In the genomic region with DNA sequence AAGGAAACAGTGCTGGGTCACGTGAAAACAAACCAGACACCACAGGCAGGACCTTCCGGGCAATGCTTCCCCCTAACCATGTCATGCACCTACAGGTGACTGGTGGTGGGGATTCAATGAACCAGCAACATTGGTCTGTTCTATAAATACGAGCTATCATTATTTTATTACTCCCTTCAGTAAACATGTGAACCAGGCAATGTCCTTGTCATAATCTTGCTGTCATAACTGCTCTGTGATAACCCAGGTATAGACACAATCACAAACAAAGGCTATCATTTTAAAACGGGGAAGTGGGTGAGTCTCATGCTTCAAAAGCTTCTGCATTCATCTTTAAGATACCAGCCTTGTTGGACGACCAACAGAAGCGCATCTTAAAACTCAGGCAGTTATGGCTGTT, we compare ENCODE assay signal across 28 cellular contexts.
"Had no signal": no experiment of that assay in that cellular context is flagged by ENCODE, and none has a peak within 500 bp of the region (broad histone marks: within the 10 kb centered on the region; RNA-seq: fewer than 3 reads in every experiment).

No MANE protein-coding gene starts in this region.

- H3K27ac Mint-ChIP-seq: activated B cell treated with CpG ODN at 0.5 μM for 24 hours; activated CD8-positive, alpha-beta T cell treated with anti-CD3 and anti-CD28 coated beads for 36 hours; activated naive CD8-positive, alpha-beta T cell; activated T-helper 2 cell treated with anti-CD3 and anti-CD28 coated beads, Interferon-gamma antibody, Interleukin-2, Interleukin-4, amounts not matched to agents 10 μg/mL and 5 μg/mL and 100 μg/mL, durations not matched to agents 14 hours and 24 hours and 36 hours; progenitor cell of endocrine pancreas; stimulated activated memory B cell treated with anti-CD40 and anti-IgM and Interleukin-4, amounts not matched to agents 10 μg/mL and 1 μg/mL and 100 μg/mL, for 72 hours; stimulated activated naive CD8-positive, alpha-beta T cell treated with anti-CD3 and anti-CD28 coated beads, Interleukin-15, amount 100 ng/mL, for 72 hours had no signal

- H3K4me1 Mint-ChIP-seq: activated B cell treated with CpG ODN at 0.5 μM for 24 hours; stimulated activated naive CD8-positive, alpha-beta T cell treated with anti-CD3 and anti-CD28 coated beads, Interleukin-15, amount 100 ng/mL, for 72 hours had no signal

- H3K27me3 ChIP-seq: body of pancreas, cardiac muscle cell, neutrophil, ovary, right lobe of liver, thyroid gland, upper lobe of left lung, vagina had no signal

- H3K4me1 ChIP-seq: left ventricle myocardium inferior, upper lobe of left lung had no signal

- DNase-seq: activated B cell treated with CpG ODN at 0.5 μM for 24 hours; activated CD4-positive, alpha-beta T cell treated with anti-CD3 and anti-CD28 coated beads, Interleukin-2, amount 50 U/mL, for 1 hour; activated CD8-positive, alpha-beta T cell treated with anti-CD3 and anti-CD28 coated beads for 36 hours; activated T-cell treated with anti-CD3 and anti-CD28 coated beads, Interleukin-2, amount 50 U/mL, for 4 hours; anterior cingulate cortex; body of pancreas; cortex of kidney; foreskin melanocyte; heart right ventricle; left ventricle myocardium inferior; naive B cell; nephron progenitor cell; ovary; right lobe of liver; stimulated activated CD4-positive, alpha-beta T cell treated with anti-CD3 and anti-CD28 coated beads, Interleukin-4, amount 100 ng/mL, for 4 hours; stimulated activated CD8-positive, alpha-beta memory T cell treated with anti-CD3 and anti-CD28 coated beads, Interleukin-4, amount 100 ng/mL, for 48 hours; stimulated activated naive CD8-positive, alpha-beta T cell treated with anti-CD3 and anti-CD28 coated beads, Interleukin-15, amount 100 ng/mL, for 72 hours; substantia nigra; thyroid gland; upper lobe of left lung had no signal

- H3K4me3 Mint-ChIP-seq: activated B cell treated with CpG ODN at 0.5 μM for 24 hours; activated CD8-positive, alpha-beta T cell treated with anti-CD3 and anti-CD28 coated beads for 36 hours; activated naive CD8-positive, alpha-beta T cell; activated T-cell treated with anti-CD3 and anti-CD28 coated beads, Interleukin-2, amount 50 U/mL, for 4 hours; naive B cell; nephron progenitor cell; stimulated activated memory B cell treated with anti-CD40 and anti-IgM and Interleukin-4, amounts not matched to agents 10 μg/mL and 1 μg/mL and 100 μg/mL, for 72 hours; stimulated activated naive CD8-positive, alpha-beta T cell treated with anti-CD3 and anti-CD28 coated beads, Interleukin-15, amount 100 ng/mL, for 72 hours had no signal

- H3K27ac ChIP-seq: body of pancreas, cardiac muscle cell, heart right ventricle, left ventricle myocardium inferior, neutrophil, ovary, right lobe of liver, thyroid gland, upper lobe of left lung had no signal

- H3K36me3 ChIP-seq: cardiac muscle cell, left ventricle myocardium inferior, ovary, right lobe of liver, thyroid gland had no signal

- H3K27me3 Mint-ChIP-seq: activated B cell treated with CpG ODN at 0.5 μM for 24 hours; activated CD8-positive, alpha-beta T cell treated with anti-CD3 and anti-CD28 coated beads for 36 hours; activated naive CD8-positive, alpha-beta T cell; naive B cell; stimulated activated memory B cell treated with anti-CD40 and anti-IgM and Interleukin-4, amounts not matched to agents 10 μg/mL and 1 μg/mL and 100 μg/mL, for 72 hours; stimulated activated naive CD8-positive, alpha-beta T cell treated with anti-CD3 and anti-CD28 coated beads, Interleukin-15, amount 100 ng/mL, for 72 hours had no signal

- ATAC-seq: activated CD8-positive, alpha-beta T cell treated with anti-CD3 and anti-CD28 coated beads for 36 hours; activated T-cell treated with anti-CD3 and anti-CD28 coated beads, Interleukin-2, amount 50 U/mL, for 4 hours; body of pancreas; heart right ventricle; right lobe of liver; stimulated activated memory B cell treated with anti-CD40 and anti-IgM and Interleukin-4, amounts not matched to agents 10 μg/mL and 1 μg/mL and 100 μg/mL, for 72 hours; stimulated activated naive CD8-positive, alpha-beta T cell treated with anti-CD3 and anti-CD28 coated beads, Interleukin-15, amount 100 ng/mL, for 72 hours had no signal

- H3K4me3 ChIP-seq: body of pancreas, cardiac muscle cell, heart right ventricle, left ventricle myocardium inferior, lung, ovary, right lobe of liver, thyroid gland, upper lobe of left lung, vagina had no signal

- H3K9me3 Mint-ChIP-seq: activated T-helper 2 cell treated with anti-CD3 and anti-CD28 coated beads, Interferon-gamma antibody, Interleukin-2, Interleukin-4, amounts not matched to agents 10 μg/mL and 5 μg/mL and 100 μg/mL, durations not matched to agents 14 hours and 24 hours and 36 hours had no signal

- H3K9me3 ChIP-seq: body of pancreas, neutrophil, ovary, right lobe of liver, thyroid gland, upper lobe of left lung, vagina had no signal
